In genomic region chr7:3597243-3597642, GRCh38 we compare ENCODE assay signal across 17 cellular contexts.
DNase-seq lines count a peak whose midpoint lies in the region; ATAC-seq, FAIRE-seq and TF ChIP-seq lines count a peak whose summit lies in the region.
"Had no signal": no experiment of that assay in that cellular context is flagged by ENCODE, and none has a peak within 500 bp of the region (broad histone marks: within the 10 kb centered on the region; RNA-seq: fewer than 3 reads in every experiment).

No MANE protein-coding gene starts in this region.

- no peak overlapping the region for H3K27ac Mint-ChIP-seq in endodermal cell

- H3K36me3 ChIP-seq in endodermal cell (ENCODE audit: control insufficient read depth, insufficient read depth, low read length) (no peaks in the 10 kb centered on the region), breast epithelium (no peaks in the 10 kb centered on the region)
- H3K36me3 ChIP-seq: brain microvascular endothelial cell, gastroesophageal sphincter, vagina had no signal

- H3K27me3 ChIP-seq in endodermal cell (ENCODE audit: control insufficient read depth, insufficient read depth, low read length, poor library complexity, severe bottlenecking) (no peaks in the 10 kb centered on the region), breast epithelium (no peaks in the 10 kb centered on the region)
- H3K27me3 ChIP-seq: brain microvascular endothelial cell, gastroesophageal sphincter, vagina had no signal

- H3K9ac ChIP-seq in endodermal cell (ENCODE audit: extremely low read depth, low read length, poor library complexity, severe bottlenecking): no peak overlapping the region

- H3K27me3 Mint-ChIP-seq in endodermal cell (ENCODE audit: insufficient read depth): no peaks in the 10 kb centered on the region

- peak; percentile 81 for ATAC-seq in HG02938 (IDR thresholded peaks at IDR 0.05; ENCODE audit: unreplicated experiment)
- ATAC-seq in HG03521 (IDR thresholded peaks at IDR 0.05; ENCODE audit: unreplicated experiment): no peak
- ATAC-seq: gastroesophageal sphincter had no signal

- TF ChIP-seq CTCF in GM12865 (IDR thresholded peaks at IDR 0.05; ENCODE audit: insufficient read depth, low read depth, low read length, missing control alignments) (no peak), NB4 (IDR thresholded peaks at IDR 0.05; ENCODE audit: low read depth, low read length) (no peak), endodermal cell (conservative IDR thresholded peaks at IDR 0.05) (peak; percentile 15), breast epithelium (IDR thresholded peaks at IDR 0.05) (no peak)

- DNase-seq in GM12865 (ENCODE audit: low read depth): peak; percentile 38
- DNase-seq in NB4 (ENCODE audit: low read depth): peak; percentile 71
- no peak for DNase-seq in endodermal cell
- no peak for DNase-seq in activated CD4-positive, alpha-beta T cell treated with anti-CD3 and anti-CD28 coated beads for 48 hours
- no peak for DNase-seq in urothelium cell line (ENCODE audit: low spot score)
- no peak for DNase-seq in breast epithelium (ENCODE audit: low spot score in 2 of 2)
- DNase-seq: activated CD8-positive, alpha-beta memory T cell treated with anti-CD3 and anti-CD28 coated beads for 24 hours; activated gamma-delta T cell treated with Interleukin-2 at 50 U/mL for 16 hours; brain microvascular endothelial cell; EL; NCI-H446; Right ventricle myocardium superior had no signal

- no peak overlapping the region for H3K4me3 ChIP-seq in GM12865 (ENCODE audit: low read depth, low read length)
- no peak overlapping the region for H3K4me3 ChIP-seq in NB4 (ENCODE audit: low read depth, low read length)
- H3K4me3 ChIP-seq in endodermal cell (ENCODE audit: low read length): no peak overlapping the region
- no peak overlapping the region for H3K4me3 ChIP-seq in breast epithelium
- H3K4me3 ChIP-seq: gastroesophageal sphincter, vagina had no signal

- H3K36me3 Mint-ChIP-seq in endodermal cell (ENCODE audit: low read depth): no peaks in the 10 kb centered on the region

- TF ChIP-seq POLR2A in NB4 (IDR thresholded peaks at IDR 0.05; ENCODE audit: extremely low read depth, insufficient read length) (no peak), breast epithelium (IDR thresholded peaks at IDR 0.05) (no peak)

- H3K4me1 Mint-ChIP-seq in endodermal cell: peaks cover 15% of the 10 kb centered on the region

- peaks cover 9% of the 10 kb centered on the region for H3K9me3 Mint-ChIP-seq in endodermal cell

- H3K4me1 ChIP-seq in endodermal cell (ENCODE audit: control insufficient read depth, insufficient read depth, low read length) (peaks cover 9% of the 10 kb centered on the region), breast epithelium (no peaks in the 10 kb centered on the region)
- H3K4me1 ChIP-seq: gastroesophageal sphincter had no signal

- 91 to 98% methylated on average over 5 to 6 of the region's 6 CpGs for whole genome bisulfite sequencing in endodermal cell (ENCODE audit: insufficient coverage in 1 of 2, insufficient read length in 1 of 2), 2 experiments

- FAIRE-seq in urothelium cell line (lab: Jason Lieb, UNC): no peak
- FAIRE-seq: keratinocyte had no signal

- no peaks in the 10 kb centered on the region for H3K9me3 ChIP-seq in endodermal cell (ENCODE audit: control insufficient read depth, low read length)
- H3K9me3 ChIP-seq in breast epithelium: no peaks in the 10 kb centered on the region
- H3K9me3 ChIP-seq: gastroesophageal sphincter, vagina had no signal

- intact Hi-C loops in breast epithelium (cut with DNase I; ENCODE audit: low total_unique reads): no loop called here

- H3K27ac ChIP-seq in endodermal cell (ENCODE audit: low read depth, low read length) (no peak overlapping the region), breast epithelium (no peak overlapping the region)
- H3K27ac ChIP-seq: brain microvascular endothelial cell, gastroesophageal sphincter, vagina had no signal

- no peak overlapping the region for H3K4me3 Mint-ChIP-seq in endodermal cell

Comparison
In these comparisons a context has a peak if more than half of its experiments do, and no peak if none do; other contexts are left out.
1. DNase-seq: peak in GM12865 (single experiment) and NB4 (single experiment); none in endodermal cell (single experiment), activated CD4-positive, alpha-beta T cell treated with anti-CD3 and anti-CD28 coated beads for 48 hours (single experiment), urothelium cell line (single experiment) and breast epithelium (0 of 2).